13 cellular contexts compared by ENCODE assay signal in genomic region chr17:1377334-1377733, GRCh38. TPM values are rescaled to one million over a fixed set of nuclear protein-coding genes. Genes with fewer than 3 reads are reported as not detected.
A peak's percentile ranks its signal among the peaks of the same experiment; 100 is the strongest.
DNase-seq lines count a peak whose midpoint lies in the region; ATAC-seq and TF ChIP-seq lines count a peak whose summit lies in the region.
"Had no signal": no experiment of that assay in that cellular context is flagged by ENCODE, and none has a peak within 500 bp of the region (broad histone marks: within the 10 kb centered on the region; RNA-seq: fewer than 3 reads in every experiment).

No MANE protein-coding gene starts in this region.

- 90% methylated on average over 3 of the region's 3 CpGs; no CpG with 5 or more reads in 1 of the 2 experiments for WGBS in IMR-90 (ENCODE audit: extremely low coverage in 2 of 2, insufficient read length in 1 of 2), 2 experiments
- no CpG with 5 or more reads among the region's 3 CpGs for WGBS in trophoblast cell (ENCODE audit: extremely low coverage, insufficient coverage, insufficient read length)

- peaks cover 35 to 98% (median 67%) of the 10 kb centered on the region in 4 donors for H3K4me1 Mint-ChIP-seq in CD4-positive, CD25-positive, alpha-beta regulatory T cell
- H3K4me1 Mint-ChIP-seq in central memory CD8-positive, alpha-beta T cell: peaks cover 72% of the 10 kb centered on the region

- no peaks in the 10 kb centered on the region for H3K9me2 ChIP-seq in PC-9 (ENCODE audit: insufficient read depth)

- H3K14ac ChIP-seq in IMR-90 (replicated peaks; ENCODE audit: low read depth, low read length) (no peak overlapping the region), trophoblast cell (ENCODE audit: low read length) (no peak overlapping the region)

- H4K8ac ChIP-seq in IMR-90 (ENCODE audit: low read depth in 2 of 2, low read length in 2 of 2): no peak overlapping the region
- no peak overlapping the region for H4K8ac ChIP-seq in trophoblast cell (ENCODE audit: low read depth, low read length)

- H2AFZ ChIP-seq in IMR-90 (replicated peaks; ENCODE audit: low read length, poor library complexity) (no peak overlapping the region), trophoblast cell (ENCODE audit: insufficient read depth, low read length, poor library complexity) (no peak overlapping the region), PC-9 (no peak overlapping the region)

- no peak for TF ChIP-seq RAD21 in IMR-90 (IDR thresholded peaks at IDR 0.05; ENCODE audit: low read length)

- no peaks in the 10 kb centered on the region for H3K9me3 ChIP-seq in CD4-positive, CD25-positive, alpha-beta regulatory T cell (ENCODE audit: control insufficient read depth in 2 of 2, low read length in 2 of 2)
- H3K9me3 ChIP-seq in IMR-90 (ENCODE audit: control insufficient read depth, insufficient read depth, low read length) (no peaks in the 10 kb centered on the region), trophoblast cell (ENCODE audit: insufficient read depth, low read depth, low read length) (no peaks in the 10 kb centered on the region), PC-9 (ENCODE audit: insufficient read depth, low read depth) (no peaks in the 10 kb centered on the region)
- H3K9me3 ChIP-seq: heart right ventricle had no signal

- H3K27ac Mint-ChIP-seq in CD4-positive, CD25-positive, alpha-beta regulatory T cell: peak overlapping the region; percentile 52 to 90 (median 69)
- peak overlapping the region; percentile 53 for H3K27ac Mint-ChIP-seq in central memory CD8-positive, alpha-beta T cell (ENCODE audit: low read depth)

- no peak overlapping the region for H2BK15ac ChIP-seq in IMR-90 (ENCODE audit: low read depth, low read length)

- H3K4ac ChIP-seq in IMR-90 (ENCODE audit: low read depth, low read length): no peak overlapping the region
- H3K4ac ChIP-seq in trophoblast cell (ENCODE audit: low read depth, low read length): peak overlapping the region; percentile 98

- peaks cover 0 to 64% of the 10 kb centered on the region in 2 experiments; a peak in 2 of 4 replicates for H3K79me1 ChIP-seq in IMR-90 (ENCODE audit: low read depth in 1 of 2, low read length in 2 of 2)
- no peaks in the 10 kb centered on the region for H3K79me1 ChIP-seq in trophoblast cell (ENCODE audit: low read length)

- intact Hi-C loops in IMR-90 (cut with micrococcal nuclease) (no loop called here), PC-9 (cut with micrococcal nuclease; ENCODE audit: unreplicated experiment) (no loop called here)

- TF ChIP-seq CTCF in IMR-90 (conservative IDR thresholded peaks at IDR 0.05; ENCODE audit: low read depth, low read length) (no peak), PC-9 (conservative IDR thresholded peaks at IDR 0.05) (no peak)

- H2BK120ac ChIP-seq in IMR-90 (ENCODE audit: low read depth, low read length) (no peak overlapping the region), trophoblast cell (ENCODE audit: insufficient read depth, low read length, poor library complexity) (no peak overlapping the region)

- DNase-seq in CD4-positive, CD25-positive, alpha-beta regulatory T cell: no peak
- no peak for DNase-seq in IMR-90
- DNase-seq in central memory CD8-positive, alpha-beta T cell (ENCODE audit: low spot score in 2 of 2): no peak
- no peak for DNase-seq in trophoblast cell
- DNase-seq in NCI-H146 treated with DMSO at 0.1 percent for 48 hours (lab: John Stamatoyannopoulos, UW; ENCODE audit: unreplicated experiment): no peak
- no peak for DNase-seq in PC-9
- no peak for DNase-seq in cerebellum (ENCODE audit: low spot score)
- DNase-seq: heart right ventricle, PC-3, posterior cingulate gyrus had no signal

- H2AK5ac ChIP-seq in IMR-90 (ENCODE audit: low read depth, low read length) (0 out of 2 replicates have a peak overlapping the region, but pooled peaks have one; percentile 18), trophoblast cell (ENCODE audit: low read length) (no peak overlapping the region)

- no peak overlapping the region for H4K91ac ChIP-seq in IMR-90 (ENCODE audit: insufficient read depth, low read depth, low read length)
- H4K91ac ChIP-seq in trophoblast cell (ENCODE audit: low read depth, low read length): no peak overlapping the region

- BruUV-seq in IMR-90 (replicated peaks; lab: Mats Ljungman, UMichigan) (no TSS peak), PC-9 (replicated peaks; lab: Mats Ljungman, UMichigan) (no TSS peak)

- no peak overlapping the region for H2BK12ac ChIP-seq in trophoblast cell (ENCODE audit: low read length)

- H2AK9ac ChIP-seq in IMR-90 (replicated peaks; ENCODE audit: low read depth, low read length, poor library complexity): no peak overlapping the region

- dilution Hi-C loops in IMR-90 (cut with HindIII; ENCODE audit: low sequenced_read_pairs, unreplicated experiment): no loop called here

- no peak overlapping the region for H3K27ac ChIP-seq in CD4-positive, CD25-positive, alpha-beta regulatory T cell (ENCODE audit: insufficient read depth, low read length, poor library complexity, severe bottlenecking)
- peak overlapping the region; percentile 48; the same call in 1 of the 2 replicates for H3K27ac ChIP-seq in IMR-90 (ENCODE audit: insufficient read depth, low read length)
- H3K27ac ChIP-seq in trophoblast cell (ENCODE audit: low read depth, low read length): no peak overlapping the region
- H3K27ac ChIP-seq in PC-9: no peak overlapping the region

- H3K9ac ChIP-seq in IMR-90 (ENCODE audit: low read depth, low read length) (no peak overlapping the region), trophoblast cell (ENCODE audit: low read length) (no peak overlapping the region)

- no peak overlapping the region for H3K18ac ChIP-seq in IMR-90 (ENCODE audit: low read depth, low read length)
- H3K18ac ChIP-seq in trophoblast cell (ENCODE audit: low read length): no peak overlapping the region

- no peaks in the 10 kb centered on the region for H3K27me3 ChIP-seq in CD4-positive, CD25-positive, alpha-beta regulatory T cell (ENCODE audit: control insufficient read depth, insufficient read depth, low read length)
- H3K27me3 ChIP-seq in IMR-90 (ENCODE audit: control insufficient read depth, insufficient read depth, low read length) (no peaks in the 10 kb centered on the region), trophoblast cell (ENCODE audit: insufficient read depth, low read length) (no peaks in the 10 kb centered on the region), PC-9 (ENCODE audit: insufficient read depth, low read depth) (no peaks in the 10 kb centered on the region)
- H3K27me3 ChIP-seq: heart right ventricle had no signal

- no peak for TF ChIP-seq POLR2A in IMR-90 (IDR thresholded peaks at IDR 0.05; ENCODE audit: low read depth, low read length)

- H3K9me1 ChIP-seq in IMR-90 (ENCODE audit: insufficient read depth, low read length): peaks cover 37% of the 10 kb centered on the region

- in situ Hi-C loops in IMR-90 (cut with MboI; ENCODE audit: low sequenced_read_pairs): no loop called here

- H3K56ac ChIP-seq in IMR-90 (ENCODE audit: extremely low read depth, insufficient read depth, low read length): no peak overlapping the region

- ATAC-seq in CD4-positive, CD25-positive, alpha-beta regulatory T cell (ENCODE audit: low read depth in 2 of 2): no peak
- ATAC-seq in IMR-90 (ENCODE audit: low read depth) (no peak), HG02938 (IDR thresholded peaks at IDR 0.05; ENCODE audit: unreplicated experiment) (no peak)
- ATAC-seq in central memory CD8-positive, alpha-beta T cell (replicated peaks; ENCODE audit: extremely low read depth, poor library complexity, severe bottlenecking): no peak
- ATAC-seq: heart right ventricle, PC-3 had no signal

- POLR2A ChIA-PET in IMR-90 (lab: Charles Lee; ENCODE audit: unreplicated experiment) (interaction anchor here (0.6 kb wide), 1 partner anchor 32 kb away, joined by 3 read pairs; no protein-coding TSS in a partner anchor), PC-9 (lab: Charles Lee; ENCODE audit: unreplicated experiment) (interaction anchor here (0.6 kb wide), 1 partner anchor 40 kb away, joined by 11 read pairs; no protein-coding TSS in a partner anchor)

- H4K12ac ChIP-seq in trophoblast cell (ENCODE audit: low read depth, low read length): no peak overlapping the region

- peaks cover 38% of the 10 kb centered on the region for H3K79me2 ChIP-seq in trophoblast cell (ENCODE audit: control insufficient read depth, insufficient read depth, low read length, poor library complexity)
- H3K79me2 ChIP-seq in PC-9 (ENCODE audit: low read depth): peaks cover 100% of the 10 kb centered on the region

- H4K20me1 ChIP-seq in IMR-90 (ENCODE audit: insufficient read depth, low read length) (peaks cover 100% of the 10 kb centered on the region), PC-9 (ENCODE audit: insufficient read depth) (peaks cover 100% of the 10 kb centered on the region)

- no peak overlapping the region for H2BK20ac ChIP-seq in IMR-90 (ENCODE audit: low read depth, low read length)

- H3K4me2 ChIP-seq in IMR-90 (ENCODE audit: low read depth, low read length) (peak overlapping the region; percentile 26; the same call in 1 of the 2 replicates), trophoblast cell (ENCODE audit: low read length) (no peak overlapping the region), PC-9 (no peak overlapping the region)

- H3K4me1 ChIP-seq in CD4-positive, CD25-positive, alpha-beta regulatory T cell (ENCODE audit: control insufficient read depth, insufficient read depth, low read length, poor library complexity, severe bottlenecking): peaks cover 73% of the 10 kb centered on the region
- H3K4me1 ChIP-seq in IMR-90 (ENCODE audit: control insufficient read depth, insufficient read depth, low read length) (peaks cover 32% of the 10 kb centered on the region), trophoblast cell (ENCODE audit: control insufficient read depth in 1 of 2, insufficient read depth in 2 of 2, low read length in 2 of 2) (peaks cover 11 to 17% of the 10 kb centered on the region in 2 experiments), PC-9 (replicated peaks; ENCODE audit: insufficient read depth) (no peaks in the 10 kb centered on the region)

- CTCF ChIA-PET in IMR-90 (lab: Yijun Ruan, JAX) (interaction anchor here (2.2 kb wide), 1 partner anchor 12 kb away, joined by 10 read pairs; no protein-coding TSS in a partner anchor), PC-9 (lab: Charles Lee) (interaction anchor here (2.2 kb wide), 1 partner anchor 12 kb away, joined by 8 read pairs; no protein-coding TSS in a partner anchor)

- peak overlapping the region; percentile 45 for H3K4me3 ChIP-seq in CD4-positive, CD25-positive, alpha-beta regulatory T cell (ENCODE audit: low read depth, low read length)
- H3K4me3 ChIP-seq in IMR-90 (ENCODE audit: insufficient read depth, low read depth, low read length) (no peak overlapping the region), trophoblast cell (ENCODE audit: low read depth, low read length) (no peak overlapping the region), PC-9 (no peak overlapping the region)
- H3K4me3 ChIP-seq: heart right ventricle, lung had no signal

- H3K9me3 Mint-ChIP-seq in CD4-positive, CD25-positive, alpha-beta regulatory T cell: no peaks in the 10 kb centered on the region
- no peaks in the 10 kb centered on the region for H3K9me3 Mint-ChIP-seq in central memory CD8-positive, alpha-beta T cell
- H3K9me3 Mint-ChIP-seq: brain had no signal

- peaks cover 96% of the 10 kb centered on the region for H3F3A ChIP-seq in PC-9 (ENCODE audit: insufficient read depth, low read depth)

- H3K4me3 Mint-ChIP-seq in CD4-positive, CD25-positive, alpha-beta regulatory T cell: peak overlapping the region in 3 of 4 donors; percentile 39 to 59 (median 51)
- H3K4me3 Mint-ChIP-seq in central memory CD8-positive, alpha-beta T cell: peak overlapping the region; percentile 26

- H2BK5ac ChIP-seq in IMR-90 (ENCODE audit: low read depth, low read length, poor library complexity, severe bottlenecking) (no peak overlapping the region), trophoblast cell (ENCODE audit: low read depth, low read length, poor library complexity) (no peak overlapping the region)

- H4K5ac ChIP-seq in IMR-90 (ENCODE audit: low read depth, low read length): no peak overlapping the region

- peaks cover 8% of the 10 kb centered on the region for H3K36me3 Mint-ChIP-seq in CD4-positive, CD25-positive, alpha-beta regulatory T cell
- H3K36me3 Mint-ChIP-seq in central memory CD8-positive, alpha-beta T cell (ENCODE audit: insufficient read depth): peaks cover 22% of the 10 kb centered on the region

- H3K36me3 ChIP-seq in CD4-positive, CD25-positive, alpha-beta regulatory T cell (ENCODE audit: control insufficient read depth, insufficient read depth, low read length): peaks cover 12% of the 10 kb centered on the region
- H3K36me3 ChIP-seq in IMR-90 (ENCODE audit: control insufficient read depth, insufficient read depth, low read length) (peaks cover 13% of the 10 kb centered on the region), trophoblast cell (ENCODE audit: control insufficient read depth in 1 of 2, insufficient read depth in 2 of 2, low read length in 2 of 2) (peaks cover 12% of the 10 kb centered on the region in 2 experiments), PC-9 (ENCODE audit: low read depth) (peaks cover 40% of the 10 kb centered on the region)

- H3K23ac ChIP-seq in IMR-90 (ENCODE audit: low read depth, low read length) (0 out of 2 replicates have a peak overlapping the region, but pooled peaks have one; percentile 24), trophoblast cell (ENCODE audit: low read length) (no peak overlapping the region)

- no peaks in the 10 kb centered on the region for H3K27me3 Mint-ChIP-seq in CD4-positive, CD25-positive, alpha-beta regulatory T cell
- no peaks in the 10 kb centered on the region for H3K27me3 Mint-ChIP-seq in central memory CD8-positive, alpha-beta T cell
- H3K27me3 Mint-ChIP-seq: brain had no signal

RNA-seq across cellular contexts. Expression of gene YWHAE, which starts 22.7 kb away (rescaled TPM):
- total RNA-seq in CD4-positive, CD25-positive, alpha-beta regulatory T cell: 136 TPM
- 10 to 100 TPM; 68.6 to 92.5 (median 82.5) TPM for polyA plus RNA-seq in CD4-positive, CD25-positive, alpha-beta regulatory T cell
- total RNA-seq in IMR-90 (2012; rRNA removed) (358 and 964 TPM in 2 replicates), PC-9 (2021) (841 and 1,140 TPM in 2 replicates), cerebellum (379 TPM)
- polyA plus RNA-seq in IMR-90 (2012; rRNA removed): 774 and 817 TPM in 2 replicates
- 140 and 369 TPM in 2 replicates for polyA plus RNA-seq in IMR-90 (2012; cell fraction: cytosol; rRNA removed)
- 42.1 and 246 TPM in 2 replicates for polyA plus RNA-seq in IMR-90 (2012; cell fraction: nucleus; rRNA removed; ENCODE audit: low replicate concordance)
- 619 and 645 TPM in 2 replicates for polyA plus RNA-seq in trophoblast cell (2013)
